7 cellular contexts compared by ENCODE assay signal in the genomic region with DNA sequence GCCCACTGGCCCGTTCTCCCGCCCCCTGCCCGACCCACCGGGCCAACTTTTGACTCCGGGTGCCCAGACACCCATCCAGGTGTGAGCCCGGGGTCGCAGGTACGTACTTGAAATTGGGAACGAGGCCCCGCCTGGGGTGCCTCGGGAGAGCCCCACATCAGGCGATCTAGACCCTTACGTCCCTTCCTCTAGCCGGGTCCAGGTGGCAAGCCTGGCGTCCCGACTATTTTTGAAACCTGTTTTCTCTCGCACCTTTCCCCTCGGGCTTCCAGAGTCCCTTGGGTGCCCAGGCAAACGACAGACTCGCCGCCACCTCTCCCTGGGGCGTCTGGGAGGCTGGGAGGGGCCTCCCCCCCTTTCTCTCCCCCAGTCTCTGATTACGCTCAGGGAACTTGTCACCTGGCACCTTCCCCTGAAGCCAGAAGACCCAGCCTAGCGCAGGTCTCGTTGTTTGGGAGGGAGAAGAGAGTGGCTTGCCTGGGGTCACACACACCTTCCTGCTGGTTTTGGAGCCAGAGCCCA. TPM values are rescaled to one million over a fixed set of nuclear protein-coding genes. Genes with fewer than 3 reads are reported as not detected.
DNase-seq lines count a peak whose midpoint lies in the region; ATAC-seq and TF ChIP-seq lines count a peak whose summit lies in the region.

No MANE protein-coding gene starts in this region.

- H2AFZ ChIP-seq in smooth muscle cell (ENCODE audit: low read depth), result no peak overlapping the region

- no peak overlapping the region for H3K27ac ChIP-seq in smooth muscle cell (ENCODE audit: low read depth)

- no peaks in the 10 kb centered on the region for H3K36me3 Mint-ChIP-seq in HFFc6 (ENCODE audit: low read depth)
- no peaks in the 10 kb centered on the region for H3K36me3 Mint-ChIP-seq in WTC11

- CTCF ChIA-PET in WTC11 (lab: Charles Lee), result interaction anchor here (0.8 to 2.5 kb wide), 6 partner anchors 22 to 257 kb away, joined by 3 to 9 read pairs (median 4); no protein-coding TSS in a partner anchor

- peaks cover 45% of the 10 kb centered on the region for H3K79me2 ChIP-seq in smooth muscle cell (ENCODE audit: low read depth)

- TF ChIP-seq CTCF in HFFc6 (IDR thresholded peaks at IDR 0.05), result no peak
- no peak for TF ChIP-seq CTCF in WTC11 (IDR thresholded peaks at IDR 0.05)
- TF ChIP-seq CTCF in smooth muscle cell (IDR thresholded peaks at IDR 0.05; ENCODE audit: borderline replicate concordance, insufficient read depth, poor library complexity, severe bottlenecking), result no peak

- peak overlapping the region; percentile 52 for H3K9ac ChIP-seq in smooth muscle cell (ENCODE audit: low read depth)

- peak overlapping the region; percentile 87 for H3K4me2 ChIP-seq in smooth muscle cell

- H3K9me3 ChIP-seq in smooth muscle cell (replicated peaks; ENCODE audit: low read depth), result no peaks in the 10 kb centered on the region

- POLR2A ChIA-PET in WTC11 (lab: Charles Lee), result no interaction called here

- no peak for ATAC-seq in WTC11
- peak; percentile 2 for ATAC-seq in left ventricle myocardium superior
- ATAC-seq in HG02981 (IDR thresholded peaks at IDR 0.05; ENCODE audit: unreplicated experiment), result no peak
- no peak for ATAC-seq in GM18868 (IDR thresholded peaks at IDR 0.05; ENCODE audit: unreplicated experiment)

- peaks cover 11% of the 10 kb centered on the region for H3K4me1 ChIP-seq in smooth muscle cell (ENCODE audit: low read depth)

- WGBS in smooth muscle cell (ENCODE audit: low lambda C conversion rate), result 12% methylated on average over 24 of the region's 25 CpGs

- H3K27me3 Mint-ChIP-seq in HFFc6 (ENCODE audit: insufficient read depth) (peaks cover 2% of the 10 kb centered on the region), WTC11 (ENCODE audit: low read depth) (peaks cover 12% of the 10 kb centered on the region)

- H3K4me1 Mint-ChIP-seq in HFFc6 (ENCODE audit: low read depth), result peaks cover 14% of the 10 kb centered on the region
- H3K4me1 Mint-ChIP-seq in WTC11, result peaks cover 13% of the 10 kb centered on the region

- no peaks in the 10 kb centered on the region for H3K36me3 ChIP-seq in smooth muscle cell (ENCODE audit: low read depth)

- H3K9me3 Mint-ChIP-seq in HFFc6, result no peaks in the 10 kb centered on the region
- H3K9me3 Mint-ChIP-seq in WTC11, result no peaks in the 10 kb centered on the region

- peak overlapping the region; percentile 83 for H3K4me3 ChIP-seq in smooth muscle cell

- peaks cover 43% of the 10 kb centered on the region for H4K20me1 ChIP-seq in smooth muscle cell (ENCODE audit: low read depth)

- peaks cover 9% of the 10 kb centered on the region for H3F3A ChIP-seq in smooth muscle cell (ENCODE audit: low read depth)

- H3K27ac Mint-ChIP-seq in HFFc6, result no peak overlapping the region
- no peak overlapping the region for H3K27ac Mint-ChIP-seq in WTC11

- intact Hi-C loops in left ventricle myocardium superior (cut with micrococcal nuclease), result no loop called here

- peak overlapping the region; percentile 84 for H3K4me3 Mint-ChIP-seq in HFFc6
- peak overlapping the region; percentile 67 for H3K4me3 Mint-ChIP-seq in WTC11

- no peaks in the 10 kb centered on the region for H3K27me3 ChIP-seq in smooth muscle cell (ENCODE audit: low read depth)

- no peak for DNase-seq in HFFc6
- no peak for DNase-seq in WTC11 (ENCODE audit: low spot score)
- no peak for DNase-seq in left ventricle myocardium superior
- no peak for DNase-seq in smooth muscle cell (lab: John Stamatoyannopoulos, UW; ENCODE audit: unreplicated experiment)
- DNase-seq in effector CD8-positive, alpha-beta T cell (lab: John Stamatoyannopoulos, UW), result no peak

TF ChIP-seq in WTC11, 78 proteins besides CTCF, POLR2A, EP300 and RAD21:
- TF ChIP-seq ELF4 (CRISPR knock-in tag; IDR thresholded peaks at IDR 0.05; ENCODE audit: low read depth) (no peak), MYBL2 (CRISPR knock-in tag; IDR thresholded peaks at IDR 0.05) (no peak), OVOL2 (CRISPR knock-in tag; IDR thresholded peaks at IDR 0.05; ENCODE audit: borderline replicate concordance) (no peak), ZNF317 (CRISPR knock-in tag; IDR thresholded peaks at IDR 0.05; ENCODE audit: borderline replicate concordance, low read depth) (no peak), MXD4 (CRISPR knock-in tag; IDR thresholded peaks at IDR 0.05; ENCODE audit: borderline replicate concordance) (no peak), ZBTB21 (CRISPR knock-in tag; IDR thresholded peaks at IDR 0.05; ENCODE audit: borderline replicate concordance) (no peak), ATF1 (CRISPR knock-in tag; IDR thresholded peaks at IDR 0.05) (no peak), FOXP1 (CRISPR knock-in tag; IDR thresholded peaks at IDR 0.05; ENCODE audit: borderline replicate concordance) (no peak), RORB (CRISPR knock-in tag; IDR thresholded peaks at IDR 0.05) (no peak), ETV6 (CRISPR knock-in tag; IDR thresholded peaks at IDR 0.05) (no peak)
- TF ChIP-seq, protein P1, sequence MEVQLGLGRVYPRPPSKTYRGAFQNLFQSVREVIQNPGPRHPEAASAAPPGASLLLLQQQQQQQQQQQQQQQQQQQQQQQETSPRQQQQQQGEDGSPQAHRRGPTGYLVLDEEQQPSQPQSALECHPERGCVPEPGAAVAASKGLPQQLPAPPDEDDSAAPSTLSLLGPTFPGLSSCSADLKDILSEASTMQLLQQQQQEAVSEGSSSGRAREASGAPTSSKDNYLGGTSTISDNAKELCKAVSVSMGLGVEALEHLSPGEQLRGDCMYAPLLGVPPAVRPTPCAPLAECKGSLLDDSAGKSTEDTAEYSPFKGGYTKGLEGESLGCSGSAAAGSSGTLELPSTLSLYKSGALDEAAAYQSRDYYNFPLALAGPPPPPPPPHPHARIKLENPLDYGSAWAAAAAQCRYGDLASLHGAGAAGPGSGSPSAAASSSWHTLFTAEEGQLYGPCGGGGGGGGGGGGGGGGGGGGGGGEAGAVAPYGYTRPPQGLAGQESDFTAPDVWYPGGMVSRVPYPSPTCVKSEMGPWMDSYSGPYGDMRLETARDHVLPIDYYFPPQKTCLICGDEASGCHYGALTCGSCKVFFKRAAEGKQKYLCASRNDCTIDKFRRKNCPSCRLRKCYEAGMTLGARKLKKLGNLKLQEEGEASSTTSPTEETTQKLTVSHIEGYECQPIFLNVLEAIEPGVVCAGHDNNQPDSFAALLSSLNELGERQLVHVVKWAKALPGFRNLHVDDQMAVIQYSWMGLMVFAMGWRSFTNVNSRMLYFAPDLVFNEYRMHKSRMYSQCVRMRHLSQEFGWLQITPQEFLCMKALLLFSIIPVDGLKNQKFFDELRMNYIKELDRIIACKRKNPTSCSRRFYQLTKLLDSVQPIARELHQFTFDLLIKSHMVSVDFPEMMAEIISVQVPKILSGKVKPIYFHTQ (CRISPR knock-in tag; IDR thresholded peaks at IDR 0.05), result no peak
- TF ChIP-seq, protein P2, sequence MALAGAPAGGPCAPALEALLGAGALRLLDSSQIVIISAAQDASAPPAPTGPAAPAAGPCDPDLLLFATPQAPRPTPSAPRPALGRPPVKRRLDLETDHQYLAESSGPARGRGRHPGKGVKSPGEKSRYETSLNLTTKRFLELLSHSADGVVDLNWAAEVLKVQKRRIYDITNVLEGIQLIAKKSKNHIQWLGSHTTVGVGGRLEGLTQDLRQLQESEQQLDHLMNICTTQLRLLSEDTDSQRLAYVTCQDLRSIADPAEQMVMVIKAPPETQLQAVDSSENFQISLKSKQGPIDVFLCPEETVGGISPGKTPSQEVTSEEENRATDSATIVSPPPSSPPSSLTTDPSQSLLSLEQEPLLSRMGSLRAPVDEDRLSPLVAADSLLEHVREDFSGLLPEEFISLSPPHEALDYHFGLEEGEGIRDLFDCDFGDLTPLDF (CRISPR knock-in tag; IDR thresholded peaks at IDR 0.05), result no peak
- TF ChIP-seq, protein P3, sequence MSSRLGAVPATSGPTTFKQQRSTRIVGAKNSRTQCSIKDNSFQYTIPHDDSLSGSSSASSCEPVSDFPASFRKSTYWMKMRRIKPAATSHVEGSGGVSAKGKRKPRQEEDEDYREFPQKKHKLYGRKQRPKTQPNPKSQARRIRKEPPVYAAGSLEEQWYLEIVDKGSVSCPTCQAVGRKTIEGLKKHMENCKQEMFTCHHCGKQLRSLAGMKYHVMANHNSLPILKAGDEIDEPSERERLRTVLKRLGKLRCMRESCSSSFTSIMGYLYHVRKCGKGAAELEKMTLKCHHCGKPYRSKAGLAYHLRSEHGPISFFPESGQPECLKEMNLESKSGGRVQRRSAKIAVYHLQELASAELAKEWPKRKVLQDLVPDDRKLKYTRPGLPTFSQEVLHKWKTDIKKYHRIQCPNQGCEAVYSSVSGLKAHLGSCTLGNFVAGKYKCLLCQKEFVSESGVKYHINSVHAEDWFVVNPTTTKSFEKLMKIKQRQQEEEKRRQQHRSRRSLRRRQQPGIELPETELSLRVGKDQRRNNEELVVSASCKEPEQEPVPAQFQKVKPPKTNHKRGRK (CRISPR knock-in tag; IDR thresholded peaks at IDR 0.05; ENCODE audit: borderline replicate concordance), result no peak
- TF ChIP-seq, protein P4, sequence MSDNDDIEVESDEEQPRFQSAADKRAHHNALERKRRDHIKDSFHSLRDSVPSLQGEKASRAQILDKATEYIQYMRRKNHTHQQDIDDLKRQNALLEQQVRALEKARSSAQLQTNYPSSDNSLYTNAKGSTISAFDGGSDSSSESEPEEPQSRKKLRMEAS (CRISPR knock-in tag; IDR thresholded peaks at IDR 0.05), result no peak

RNA-seq across cellular contexts. Expression of a gene that starts 0.9 kb away (rescaled TPM):
- 10 to 100 TPM; 10.4 to 14.1 (median 12.7) TPM for total RNA-seq in HFFc6 (2021; fragmentation: NEBNext Ultra II Directional; extraction: Animal tissue kit (Norgen Biotek cat#: 25700))
- total RNA-seq in WTC11 (2021), result 14.1 to 16.3 TPM (median 14.2 TPM) in 3 replicates
- 11.8 TPM for total RNA-seq in left ventricle myocardium superior
- 16.2 and 19.5 TPM in 2 replicates for total RNA-seq in smooth muscle cell
- 30.5 and 39.0 TPM in 2 replicates for polyA plus RNA-seq in smooth muscle cell
